In genomic region chrX:42686706-42687105, GRCh38 we compare ENCODE assay signal across 26 cellular contexts.
"Had no signal": no experiment of that assay in that cellular context is flagged by ENCODE, and none has a peak within 500 bp of the region (broad histone marks: within the 10 kb centered on the region; RNA-seq: fewer than 3 reads in every experiment).

No MANE protein-coding gene starts in this region.

- H3K27ac ChIP-seq: brain microvascular endothelial cell, esophagus muscularis mucosa, hepatocyte, left lung, neural progenitor cell, upper lobe of right lung, VCaP had no signal

- H3K4me3 Mint-ChIP-seq: activated CD4-positive, alpha-beta T cell treated with anti-CD3 and anti-CD28 coated beads, Interleukin-2, amount 10 ng/mL, durations not matched to agents 7 days and 5 days; activated CD8-positive, alpha-beta memory T cell treated with anti-CD3 and anti-CD28 coated beads, Interleukin-2, amount 10 ng/mL, durations not matched to agents 7 days and 5 days; activated CD8-positive, alpha-beta T cell treated with anti-CD3 and anti-CD28 coated beads for 36 hours; activated naive CD4-positive, alpha-beta T cell treated with anti-CD3 and anti-CD28 coated beads, Interleukin-2, amount 50 U/mL, for 24 hours; immature natural killer cell; naive thymus-derived CD8-positive, alpha-beta T cell; neural progenitor cell had no signal

- H3K79me2 ChIP-seq: hepatocyte had no signal

- H3K4me1 Mint-ChIP-seq: activated CD4-positive, alpha-beta T cell treated with anti-CD3 and anti-CD28 coated beads, Interleukin-2, amount 10 ng/mL, durations not matched to agents 7 days and 5 days; activated CD8-positive, alpha-beta memory T cell treated with anti-CD3 and anti-CD28 coated beads, Interleukin-2, amount 10 ng/mL, durations not matched to agents 7 days and 5 days; activated naive CD4-positive, alpha-beta T cell treated with anti-CD3 and anti-CD28 coated beads, Interleukin-2, amount 50 U/mL, for 24 hours; immature natural killer cell had no signal

- H3K4me3 ChIP-seq: esophagus muscularis mucosa, hepatocyte, left lung, lung, neural progenitor cell, upper lobe of right lung had no signal

- H3K4me2 ChIP-seq: hepatocyte, neural progenitor cell had no signal

- H2AFZ ChIP-seq: hepatocyte, neural progenitor cell had no signal

- H3K36me3 ChIP-seq: brain microvascular endothelial cell, esophagus muscularis mucosa, left lung, neural progenitor cell, upper lobe of right lung had no signal

- H3K9ac ChIP-seq: neural progenitor cell had no signal

- H3K9me3 ChIP-seq: esophagus muscularis mucosa, left lung, upper lobe of right lung had no signal

- H3K9me3 Mint-ChIP-seq: activated CD4-positive, alpha-beta T cell treated with anti-CD3 and anti-CD28 coated beads, Interleukin-2, amount 10 ng/mL, durations not matched to agents 7 days and 5 days; activated CD8-positive, alpha-beta T cell treated with anti-CD3 and anti-CD28 coated beads for 36 hours; activated naive CD4-positive, alpha-beta T cell treated with anti-CD3 and anti-CD28 coated beads, Interleukin-2, amount 50 U/mL, for 24 hours; immature natural killer cell; naive thymus-derived CD8-positive, alpha-beta T cell; neural progenitor cell had no signal

- H3K4me1 ChIP-seq: esophagus muscularis mucosa, left lung, upper lobe of right lung had no signal

- H3K36me3 Mint-ChIP-seq: activated naive CD4-positive, alpha-beta T cell treated with anti-CD3 and anti-CD28 coated beads, Interleukin-2, amount 50 U/mL, for 24 hours; immature natural killer cell; neural progenitor cell had no signal

- H3K27ac Mint-ChIP-seq: activated CD4-positive, alpha-beta T cell treated with anti-CD3 and anti-CD28 coated beads, Interleukin-2, amount 10 ng/mL, durations not matched to agents 7 days and 5 days; activated CD8-positive, alpha-beta memory T cell treated with anti-CD3 and anti-CD28 coated beads, Interleukin-2, amount 10 ng/mL, durations not matched to agents 7 days and 5 days; activated CD8-positive, alpha-beta T cell treated with anti-CD3 and anti-CD28 coated beads for 36 hours; activated naive CD4-positive, alpha-beta T cell treated with anti-CD3 and anti-CD28 coated beads, Interleukin-2, amount 50 U/mL, for 24 hours; immature natural killer cell; naive thymus-derived CD8-positive, alpha-beta T cell; neural progenitor cell had no signal

- DNase-seq: activated CD4-positive, alpha-beta T cell treated with anti-CD3 and anti-CD28 coated beads, Interleukin-2, amount 10 ng/mL, durations not matched to agents 7 days and 5 days; activated CD4-positive, CD25-positive, alpha-beta regulatory T cell treated with anti-CD3 and anti-CD28 coated beads, Interleukin-2, amount 50 U/mL, for 72 hours; activated CD8-positive, alpha-beta memory T cell treated with anti-CD3 and anti-CD28 coated beads, Interleukin-2, amount 10 ng/mL, durations not matched to agents 7 days and 5 days; activated CD8-positive, alpha-beta T cell treated with anti-CD3 and anti-CD28 coated beads for 36 hours; activated gamma-delta T cell; activated T-cell treated with anti-CD3 and anti-CD28 coated beads for 4 hours; aorta; brain microvascular endothelial cell; central memory CD4-positive, alpha-beta T cell; dermis blood vessel endothelial cell; effector CD8-positive, alpha-beta T cell; glutamatergic neuron; immature natural killer cell; kidney glomerular epithelial cell; left lung; naive thymus-derived CD8-positive, alpha-beta T cell; posterior cingulate gyrus; stimulated activated CD4-positive, alpha-beta T cell treated with anti-CD3 and anti-CD28 coated beads, Interleukin-4, amount 100 ng/mL, for 24 hours; stimulated activated naive CD4-positive, alpha-beta T cell treated with Interleukin-2 at 50 U/mL for 16 hours; upper lobe of right lung had no signal

- H3K27me3 ChIP-seq: brain microvascular endothelial cell, esophagus muscularis mucosa, hepatocyte, left lung, neural progenitor cell, upper lobe of right lung had no signal

- H3K27me3 Mint-ChIP-seq: activated CD4-positive, alpha-beta T cell treated with anti-CD3 and anti-CD28 coated beads, Interleukin-2, amount 10 ng/mL, durations not matched to agents 7 days and 5 days; activated CD8-positive, alpha-beta memory T cell treated with anti-CD3 and anti-CD28 coated beads, Interleukin-2, amount 10 ng/mL, durations not matched to agents 7 days and 5 days; activated CD8-positive, alpha-beta T cell treated with anti-CD3 and anti-CD28 coated beads for 36 hours; activated naive CD4-positive, alpha-beta T cell treated with anti-CD3 and anti-CD28 coated beads, Interleukin-2, amount 50 U/mL, for 24 hours; naive thymus-derived CD8-positive, alpha-beta T cell had no signal
